23 cellular contexts compared by ENCODE assay signal in genomic region chr18:50786851-50787250, GRCh38. TPM values are rescaled to one million over a fixed set of nuclear protein-coding genes. Genes with fewer than 3 reads are reported as not detected.
"Had no signal": no experiment of that assay in that cellular context is flagged by ENCODE, and none has a peak within 500 bp of the region (broad histone marks: within the 10 kb centered on the region; RNA-seq: fewer than 3 reads in every experiment).

No MANE protein-coding gene starts in this region.

- H3K9me3 ChIP-seq: heart right ventricle, lower lobe of right lung, thoracic aorta, upper lobe of right lung had no signal

- H3K4me1 ChIP-seq: heart right ventricle, lower lobe of right lung, upper lobe of right lung had no signal

- H3K27ac ChIP-seq: brain microvascular endothelial cell, heart right ventricle, lower lobe of right lung, thoracic aorta, upper lobe of right lung, VCaP had no signal

- H3K36me3 ChIP-seq: brain microvascular endothelial cell, heart right ventricle, lower lobe of right lung, thoracic aorta, upper lobe of right lung had no signal

- DNase-seq: activated CD4-positive, alpha-beta T cell treated with anti-CD3 and anti-CD28 coated beads, Interleukin-2, amount 10 ng/mL, durations not matched to agents 7 days and 5 days; activated CD8-positive, alpha-beta memory T cell treated with anti-CD3 and anti-CD28 coated beads, Interleukin-2, amount 10 ng/mL, durations not matched to agents 7 days and 5 days; activated CD8-positive, alpha-beta T cell treated with anti-CD3 and anti-CD28 coated beads for 36 hours; activated effector memory CD4-positive, alpha-beta T cell treated with anti-CD3 and anti-CD28 coated beads, Interleukin-2, amount 50 U/mL, for 16 hours; activated naive CD4-positive, alpha-beta T cell treated with anti-CD3 and anti-CD28 coated beads, Interleukin-2, amount 10 ng/mL, durations not matched to agents 7 days and 5 days; activated T-cell treated with anti-CD3 and anti-CD28 coated beads for 4 hours; brain microvascular endothelial cell; caudate nucleus; effector CD4-positive, alpha-beta T cell; foreskin fibroblast; heart right ventricle; kidney; lower lobe of right lung; midbrain; stimulated activated CD4-positive, alpha-beta T cell treated with anti-CD3 and anti-CD28 coated beads, Interleukin-2, amount 100 ng/mL, for 48 hours; stimulated activated naive CD4-positive, alpha-beta T cell; T-cell; upper lobe of right lung had no signal

- H3K27me3 ChIP-seq: brain microvascular endothelial cell, heart right ventricle, upper lobe of right lung had no signal

- ATAC-seq: activated CD4-positive, CD25-positive, alpha-beta regulatory T cell treated with anti-CD3 and anti-CD28 coated beads, Interleukin-2, amount 50 U/mL, for 24 hours; activated CD8-positive, alpha-beta memory T cell treated with anti-CD3 and anti-CD28 coated beads, Interleukin-2, amount 10 ng/mL, durations not matched to agents 7 days and 5 days; activated CD8-positive, alpha-beta T cell treated with anti-CD3 and anti-CD28 coated beads for 36 hours; heart right ventricle; left lobe of liver; lower lobe of right lung; T-cell; upper lobe of right lung had no signal

- H3K4me3 ChIP-seq: heart right ventricle, lower lobe of right lung, thoracic aorta, upper lobe of right lung had no signal

RNA-seq across cellular contexts. Expression of gene MRO, which starts 33.0 kb away (rescaled TPM):
- polyA plus RNA-seq: neural cell had no signal
